In the genomic region with DNA sequence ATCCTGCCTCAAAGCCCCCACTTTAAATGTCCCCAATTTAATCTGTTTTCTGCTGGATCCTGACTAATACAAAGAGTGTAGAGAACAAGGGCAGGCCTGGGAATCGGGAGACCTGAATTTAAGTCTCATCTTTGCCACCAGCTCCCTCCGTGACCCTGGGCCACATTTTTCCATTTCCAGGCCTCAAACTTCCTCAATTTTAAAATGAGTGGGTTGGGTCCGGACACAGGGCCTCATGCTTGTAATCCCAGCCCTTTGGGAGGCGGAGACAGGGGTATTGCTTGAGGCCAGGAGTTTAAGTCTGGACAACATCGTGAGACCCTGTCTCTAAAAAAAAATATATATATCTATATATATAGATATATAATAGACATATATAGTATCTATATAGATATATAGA, we compare ENCODE assay signal across 26 cellular contexts.
"Had no signal": no experiment of that assay in that cellular context is flagged by ENCODE, and none has a peak within 500 bp of the region (broad histone marks: within the 10 kb centered on the region; RNA-seq: fewer than 3 reads in every experiment).

No MANE protein-coding gene starts in this region.

- ATAC-seq: activated CD8-positive, alpha-beta memory T cell treated with anti-CD3 and anti-CD28 coated beads, Interleukin-2, amount 10 ng/mL, durations not matched to agents 7 days and 5 days; activated naive CD4-positive, alpha-beta T cell treated with anti-CD3 and anti-CD28 coated beads, Interleukin-2, amount 50 U/mL, for 72 hours; activated naive CD8-positive, alpha-beta T cell treated with anti-CD3 and anti-CD28 coated beads, Interleukin-2, amount 50 U/mL, for 24 hours; K562; PC-3; SK-N-SH treated with all-trans-retinoic acid at 6 μM for 48 hours; T-helper 17 cell had no signal

- DNase-seq: activated B cell treated with CpG ODN at 0.5 μM for 24 hours; activated CD4-positive, alpha-beta T cell treated with anti-CD3 and anti-CD28 coated beads for 1 hour; activated CD4-positive, alpha-beta T cell treated with anti-CD3 and anti-CD28 coated beads, Interleukin-2, amount 10 ng/mL, durations not matched to agents 24 days and 14 days; activated CD4-positive, alpha-beta T cell treated with anti-CD3 and anti-CD28 coated beads, Interleukin-2, amount 50 U/mL, for 48 hours; activated CD8-positive, alpha-beta memory T cell treated with anti-CD3 and anti-CD28 coated beads, Interleukin-2, amount 10 ng/mL, durations not matched to agents 7 days and 5 days; activated effector memory CD4-positive, alpha-beta T cell treated with anti-CD3 and anti-CD28 coated beads, Interleukin-2, amount 50 U/mL, for 16 hours; activated naive CD4-positive, alpha-beta T cell treated with Interleukin-2 at 50 U/mL for 16 hours; activated naive CD8-positive, alpha-beta T cell treated with anti-CD3 and anti-CD28 coated beads, Interleukin-2, amount 50 U/mL, for 24 hours; activated T-cell treated with anti-CD3 and anti-CD28 coated beads, Interleukin-2, amount 50 U/mL, for 24 hours; amniotic stem cell; Kasumi-1; NCI-H1105; NCI-H1436; NCI-H1694 treated with DMSO at 0.1 percent for 48 hours; NCI-H2029 treated with DMSO at 0.1 percent for 48 hours; NCI-H446; NCI-H524; PC-3; SHP77; T-helper 17 cell; T-helper 9 cell had no signal

- H3K9me3 ChIP-seq: ascending aorta, SJSA1 had no signal

- H3K4me3 ChIP-seq: ascending aorta, K562, SJSA1 had no signal

- H3K36me3 ChIP-seq: ascending aorta, SJSA1 had no signal

- H3K27me3 ChIP-seq: ascending aorta, SJSA1 had no signal

- H3K27ac ChIP-seq: ascending aorta, SJSA1 had no signal
